In genomic region chr15:40471105-40471777, GRCh38 we compare ENCODE assay signal across 7 cellular contexts. TPM values are rescaled to one million over a fixed set of nuclear protein-coding genes. Genes with fewer than 3 reads are reported as not detected.
DNase-seq lines count a peak whose midpoint lies in the region; ATAC-seq and TF ChIP-seq lines count a peak whose summit lies in the region.

No MANE protein-coding gene starts in this region.

- H4K5ac ChIP-seq in mesendoderm (ENCODE audit: low read length) = no peak overlapping the region

- H3K4me3 ChIP-seq in mesendoderm (ENCODE audit: low read length) = peak overlapping the region; percentile 56
- H3K4me3 ChIP-seq in urinary bladder (ENCODE audit: low read depth, low read length) = peak overlapping the region; percentile 72

- H3K27ac Mint-ChIP-seq in dendritic cell treated with granulocyte-macrophage colony-stimulating factor and Interleukin-4, amounts not matched to agents 40 ng/mL and 50 ng/mL, for 4 days = peak overlapping the region; percentile 74

- H2AK5ac ChIP-seq in mesendoderm (ENCODE audit: low read length) = no peak overlapping the region

- H2BK5ac ChIP-seq in mesendoderm (ENCODE audit: low read length) = peak overlapping the region; percentile 42

- H3K27ac ChIP-seq in mesendoderm (ENCODE audit: low read depth, low read length) (peak overlapping the region; percentile 0), urinary bladder (ENCODE audit: low read depth) (peak overlapping the region; percentile 57)

- H3K27me3 ChIP-seq in mesendoderm (ENCODE audit: insufficient read depth, low read length, poor library complexity) = no peaks in the 10 kb centered on the region

- no peak overlapping the region for H4K8ac ChIP-seq in mesendoderm (ENCODE audit: low read depth, low read length)

- WGBS in mesendoderm (ENCODE audit: extremely low coverage, insufficient coverage, low lambda C conversion rate) = no CpG with 5 or more reads among the region's 58 CpGs
- WGBS in urinary bladder = under 1% methylated on average over 58 of the region's 58 CpGs

- peak overlapping the region; percentile 78 for H3K4me3 Mint-ChIP-seq in dendritic cell treated with granulocyte-macrophage colony-stimulating factor and Interleukin-4, amounts not matched to agents 40 ng/mL and 50 ng/mL, for 4 days

- H2BK120ac ChIP-seq in mesendoderm (ENCODE audit: low read depth, low read length) = no peak overlapping the region

- no peaks in the 10 kb centered on the region for H3K79me2 ChIP-seq in mesendoderm (ENCODE audit: control insufficient read depth, insufficient read depth, low read length)

- ATAC-seq in GM18505 (IDR thresholded peaks at IDR 0.05; ENCODE audit: unreplicated experiment) (peak; percentile 27), HG02763 (IDR thresholded peaks at IDR 0.05; ENCODE audit: unreplicated experiment) (peak; percentile 30), SK-N-SH treated with all-trans-retinoic acid at 6 μM for 48 hours (peak; percentile 40)

- no peaks in the 10 kb centered on the region for H3K9me3 Mint-ChIP-seq in dendritic cell treated with granulocyte-macrophage colony-stimulating factor and Interleukin-4, amounts not matched to agents 40 ng/mL and 50 ng/mL, for 4 days

- H3K36me3 Mint-ChIP-seq in dendritic cell treated with granulocyte-macrophage colony-stimulating factor and Interleukin-4, amounts not matched to agents 40 ng/mL and 50 ng/mL, for 4 days (ENCODE audit: low read depth) = peaks cover 16% of the 10 kb centered on the region

- H3K79me1 ChIP-seq in mesendoderm (ENCODE audit: low read length) = peaks cover 2% of the 10 kb centered on the region

- intact Hi-C loops in dendritic cell treated with granulocyte-macrophage colony-stimulating factor and Interleukin-4, amounts not matched to agents 40 ng/mL and 50 ng/mL, for 4 days (cut with micrococcal nuclease) = no loop called here

- H3K4me1 ChIP-seq in mesendoderm (ENCODE audit: control insufficient read depth, low read depth, low read length) (peaks cover 4% of the 10 kb centered on the region), urinary bladder (ENCODE audit: insufficient read depth) (no peaks in the 10 kb centered on the region)

- H3K36me3 ChIP-seq in mesendoderm (ENCODE audit: control insufficient read depth, insufficient read depth, low read length) (peaks cover 1% of the 10 kb centered on the region), urinary bladder (ENCODE audit: insufficient read depth) (no peaks in the 10 kb centered on the region)

- peak overlapping the region; percentile 99 for H3K23ac ChIP-seq in mesendoderm (ENCODE audit: low read length)

- peak overlapping the region; percentile 84 for H3K4me2 ChIP-seq in mesendoderm (ENCODE audit: low read length)

- peaks cover 4% of the 10 kb centered on the region for H3K27me3 Mint-ChIP-seq in dendritic cell treated with granulocyte-macrophage colony-stimulating factor and Interleukin-4, amounts not matched to agents 40 ng/mL and 50 ng/mL, for 4 days

- no peak overlapping the region for H2BK15ac ChIP-seq in mesendoderm (replicated peaks; ENCODE audit: low read depth)

- TF ChIP-seq POLR2A in GM18505 (IDR thresholded peaks at IDR 0.05; ENCODE audit: borderline replicate concordance, extremely low read depth, insufficient read depth, insufficient read length) = no peak

- H3K56ac ChIP-seq in mesendoderm (ENCODE audit: low read length) = peak overlapping the region; percentile 95

- H3K4ac ChIP-seq in mesendoderm (ENCODE audit: low read depth, low read length) = peak overlapping the region; percentile 77

- H3K4me1 Mint-ChIP-seq in dendritic cell treated with granulocyte-macrophage colony-stimulating factor and Interleukin-4, amounts not matched to agents 40 ng/mL and 50 ng/mL, for 4 days (ENCODE audit: low read depth) = peaks cover 53% of the 10 kb centered on the region

- peak overlapping the region; percentile 90 for H3K9ac ChIP-seq in mesendoderm (ENCODE audit: low read length)

- DNase-seq in mesendoderm = peak; percentile 46
- no peak for DNase-seq in mucosa of gallbladder (ENCODE audit: low spot score)

- H3K18ac ChIP-seq in mesendoderm (ENCODE audit: low read length) = peak overlapping the region; percentile 85

TF ChIP-seq in SK-N-SH treated with all-trans-retinoic acid at 6 μM for 48 hours, 23 proteins besides CTCF, POLR2A, EP300 and RAD21:
- TF ChIP-seq ZNF70 (CRISPR knock-in tag; IDR thresholded peaks at IDR 0.05) (no peak), GLIS3 (CRISPR knock-in tag; IDR thresholded peaks at IDR 0.05) (no peak), ESRRG (CRISPR knock-in tag; IDR thresholded peaks at IDR 0.05) (no peak), TCF4 (CRISPR knock-in tag; IDR thresholded peaks at IDR 0.05; ENCODE audit: borderline replicate concordance) (no peak), BACH2 (CRISPR knock-in tag; IDR thresholded peaks at IDR 0.05; ENCODE audit: borderline replicate concordance) (no peak), ZFP3 (CRISPR knock-in tag; IDR thresholded peaks at IDR 0.05) (no peak), TOX (CRISPR knock-in tag; IDR thresholded peaks at IDR 0.05; ENCODE audit: borderline replicate concordance) (no peak), TSHZ2 (CRISPR knock-in tag; IDR thresholded peaks at IDR 0.05) (no peak), ISL1 (CRISPR knock-in tag; IDR thresholded peaks at IDR 0.05) (no peak), OSR1 (CRISPR knock-in tag; IDR thresholded peaks at IDR 0.05) (no peak), ZNF8 (CRISPR knock-in tag; IDR thresholded peaks at IDR 0.05) (no peak), POU6F1 (CRISPR knock-in tag; IDR thresholded peaks at IDR 0.05; ENCODE audit: borderline replicate concordance, low read depth) (no peak), CREB5 (CRISPR knock-in tag; IDR thresholded peaks at IDR 0.05; ENCODE audit: low read depth) (no peak), CSDC2 (CRISPR knock-in tag; IDR thresholded peaks at IDR 0.05) (no peak), PPARA (CRISPR knock-in tag; IDR thresholded peaks at IDR 0.05; ENCODE audit: borderline replicate concordance) (no peak)

RNA-seq across cellular contexts. Expression of gene CHST14, which starts 0.5 kb away (rescaled TPM):
- 12.4 TPM for polyA plus RNA-seq in mesendoderm (2013, experiment 1 of 2)
- polyA plus RNA-seq in mesendoderm (2013, experiment 2 of 2) = 12.4 TPM
- 11.8 TPM for total RNA-seq in urinary bladder
- 22.6 TPM for polyA plus RNA-seq in urinary bladder
- 15.8 TPM for total RNA-seq in mucosa of gallbladder

RNA-seq across cellular contexts. Expression of gene BAHD1, which starts 30.5 kb away (rescaled TPM):
- 19.9 TPM for polyA plus RNA-seq in mesendoderm (2013, experiment 1 of 2)
- polyA plus RNA-seq in mesendoderm (2013, experiment 2 of 2) = 20.3 TPM
- total RNA-seq in urinary bladder (7.9 TPM), mucosa of gallbladder (33.1 TPM)
- polyA plus RNA-seq in urinary bladder = 23.0 TPM
